ENCODE assay signal across 8 cellular contexts in genomic region chr19:43446746-43447489, GRCh38. TPM values are rescaled to one million over a fixed set of nuclear protein-coding genes. Genes with fewer than 3 reads are reported as not detected.
A peak's percentile ranks its signal among the peaks of the same experiment; 100 is the strongest.
DNase-seq lines count a peak whose midpoint lies in the region; ATAC-seq and TF ChIP-seq lines count a peak whose summit lies in the region.

No MANE protein-coding gene starts in this region.

- no peaks in the 10 kb centered on the region for H4K20me1 ChIP-seq in DND-41 (ENCODE audit: insufficient read depth, low read length)

- no peaks in the 10 kb centered on the region for H3K36me3 Mint-ChIP-seq in activated T-helper 17 cell treated with anti-CD3 and anti-CD28 coated beads, Interleukin-2, amount 50 U/mL, for 72 hours (ENCODE audit: low read depth)

- no peak overlapping the region for H3K4me3 Mint-ChIP-seq in activated T-helper 17 cell treated with anti-CD3 and anti-CD28 coated beads, Interleukin-2, amount 50 U/mL, for 72 hours

- H3K4me1 Mint-ChIP-seq in activated T-helper 17 cell treated with anti-CD3 and anti-CD28 coated beads, Interleukin-2, amount 50 U/mL, for 72 hours: peaks cover 14% of the 10 kb centered on the region

- H3K9me3 ChIP-seq in DND-41 (ENCODE audit: insufficient read depth, low read length, severe bottlenecking) (no peaks in the 10 kb centered on the region), testis (no peaks in the 10 kb centered on the region)

- peak overlapping the region; percentile 35 for H3K27ac Mint-ChIP-seq in activated T-helper 17 cell treated with anti-CD3 and anti-CD28 coated beads, Interleukin-2, amount 50 U/mL, for 72 hours

- no peak overlapping the region for H2AFZ ChIP-seq in DND-41 (ENCODE audit: low read depth, low read length)

- CTCF ChIA-PET in RWPE1 (lab: Yijun Ruan, JAX): interaction anchor here (0.5 to 6.0 kb wide), 22 partner anchors 8 to 203 kb away, joined by 3 to 63 read pairs (median 4); partner anchors contain the start of gene PHLDB3

- no peaks in the 10 kb centered on the region for H3K4me1 ChIP-seq in DND-41 (ENCODE audit: insufficient read depth, low read length)
- H3K4me1 ChIP-seq in testis: no peaks in the 10 kb centered on the region

- H3K27me3 Mint-ChIP-seq in activated T-helper 17 cell treated with anti-CD3 and anti-CD28 coated beads, Interleukin-2, amount 50 U/mL, for 72 hours: no peaks in the 10 kb centered on the region

- peak; percentile 94 for TF ChIP-seq CTCF in DND-41 (IDR thresholded peaks at IDR 0.05; ENCODE audit: borderline replicate concordance, extremely low read depth, low read length, poor library complexity, severe bottlenecking)
- TF ChIP-seq CTCF in RWPE1 (conservative IDR thresholded peaks at IDR 0.05; ENCODE audit: low read depth): peak; percentile 90
- TF ChIP-seq CTCF in fibroblast of villous mesenchyme (IDR thresholded peaks at IDR 0.05; ENCODE audit: insufficient read depth, low read depth, low read length): peak; percentile 94
- peak in 2 of 3 donors; percentile 38 to 86 for TF ChIP-seq CTCF in omental fat pad (IDR thresholded peaks at IDR 0.05)
- TF ChIP-seq CTCF in testis (IDR thresholded peaks at IDR 0.05): peak; percentile 93 to 96 (median 96)

- no peak overlapping the region for H3K9ac ChIP-seq in DND-41 (ENCODE audit: low read depth, low read length)

- no peak overlapping the region for H3K4me3 ChIP-seq in DND-41 (ENCODE audit: low read depth in 1 of 2, low read length in 2 of 2)
- H3K4me3 ChIP-seq in fibroblast of villous mesenchyme (ENCODE audit: low read depth, low read length): no peak overlapping the region
- no peak overlapping the region for H3K4me3 ChIP-seq in testis

- H3K79me2 ChIP-seq in DND-41 (ENCODE audit: insufficient read depth, low read length): no peaks in the 10 kb centered on the region

- H3K4me2 ChIP-seq in DND-41 (ENCODE audit: insufficient read depth, low read length): no peak overlapping the region

- no peak overlapping the region for H3K27ac ChIP-seq in DND-41 (ENCODE audit: low read length)
- H3K27ac ChIP-seq in RWPE1: no peak overlapping the region
- no peak overlapping the region for H3K27ac ChIP-seq in testis

- intact Hi-C loops in testis (cut with DNase I; ENCODE audit: low total_unique reads): loop anchor here (5.0 kb wide), 1 partner anchor 70 kb away; no protein-coding TSS in a partner anchor

- POLR2A ChIA-PET in RWPE1 (lab: Yijun Ruan, JAX; ENCODE audit: low non-redundant PET): no interaction called here

- H3K9me3 Mint-ChIP-seq in activated T-helper 17 cell treated with anti-CD3 and anti-CD28 coated beads, Interleukin-2, amount 50 U/mL, for 72 hours: no peaks in the 10 kb centered on the region

- WGBS in testis, 2 donors: 23 to 27% methylated on average over 14 of the region's 14 CpGs

- H3K27me3 ChIP-seq in DND-41 (ENCODE audit: insufficient read depth, low read length, poor library complexity) (no peaks in the 10 kb centered on the region), testis (no peaks in the 10 kb centered on the region)

- ATAC-seq in DND-41 (ENCODE audit: insufficient read depth, low read depth) (peak; percentile 78), omental fat pad (ENCODE audit: low FRiP score) (peak; percentile 58), HG03097 (IDR thresholded peaks at IDR 0.05; ENCODE audit: low FRiP score, unreplicated experiment) (no peak)
- peak; percentile 66 for ATAC-seq in activated T-helper 17 cell treated with anti-CD3 and anti-CD28 coated beads, Interleukin-2, amount 50 U/mL, for 72 hours (replicated peaks)

- no peak for TF ChIP-seq POLR2A in testis (IDR thresholded peaks at IDR 0.05)

- H3K36me3 ChIP-seq in DND-41 (ENCODE audit: insufficient read depth, low read length): no peaks in the 10 kb centered on the region
- no peaks in the 10 kb centered on the region for H3K36me3 ChIP-seq in testis (ENCODE audit: low read depth, missing control alignments)

- DNase-seq in DND-41: peak; percentile 70
- DNase-seq in KG1 (lab: John Stamatoyannopoulos, UW): peak; percentile 76
- peak; percentile 76 for DNase-seq in RWPE1 (ENCODE audit: low spot score)
- DNase-seq in fibroblast of villous mesenchyme (ENCODE audit: low read depth): peak; percentile 71
- peak; percentile 41 for DNase-seq in omental fat pad (ENCODE audit: low spot score)
- DNase-seq in testis: peak; percentile 83

RNA-seq across cellular contexts. Expression of gene LYPD3, which starts 18.5 kb away (rescaled TPM):
- total RNA-seq in activated T-helper 17 cell treated with anti-CD3 and anti-CD28 coated beads, Interleukin-2, amount 50 U/mL, for 72 hours: 1 to 10 TPM; 1.0 to 3.0 TPM
- total RNA-seq in fibroblast of villous mesenchyme: 0.43 TPM in 1 of 2 replicates, not detected in the other
- 10 to 100 TPM in 1 of 4 donors, 1 to 10 TPM in 1, under 1 TPM in 1, not detected in 1; 0.47 to 26.4 (median 1.9) TPM for total RNA-seq in omental fat pad
- total RNA-seq in testis: 1 to 10 TPM in 1 of 2 donors, under 1 TPM in 1; 0.71 to 1.2 TPM
- 1.3 TPM for polyA plus RNA-seq in testis (ENCODE audit: insufficient read depth, low read depth, low replicate concordance)

RNA-seq across cellular contexts. Expression of gene TEX101, which starts 32.2 kb away (rescaled TPM):
- not detected for total RNA-seq in activated T-helper 17 cell treated with anti-CD3 and anti-CD28 coated beads, Interleukin-2, amount 50 U/mL, for 72 hours
- total RNA-seq in fibroblast of villous mesenchyme (not detected in 2 replicates), omental fat pad (not detected), testis (10 to 100 TPM; 73.1 to 93.3 TPM)
- polyA plus RNA-seq in testis (ENCODE audit: insufficient read depth, low read depth, low replicate concordance): 231 TPM

RNA-seq across cellular contexts. Expression of gene PHLDB3, which starts 57.6 kb away (rescaled TPM):
- 10 to 100 TPM; 16.7 to 25.5 TPM for total RNA-seq in activated T-helper 17 cell treated with anti-CD3 and anti-CD28 coated beads, Interleukin-2, amount 50 U/mL, for 72 hours
- total RNA-seq in fibroblast of villous mesenchyme (8.7 and 13.4 TPM in 2 replicates), omental fat pad (1 to 10 TPM; 2.0 to 8.7 (median 3.9) TPM), testis (10 to 100 TPM; 27.1 to 28.3 TPM)
- 62.2 TPM for polyA plus RNA-seq in testis (ENCODE audit: insufficient read depth, low read depth, low replicate concordance)

Comparison
In these comparisons a context has a peak if more than half of its experiments do, and no peak if none do; other contexts are left out.
1. RNA of gene TEX101, which starts 32.2 kb away (total RNA-seq): 73.1 to 93.3 TPM in testis; not detected in activated T-helper 17 cell treated with anti-CD3 and anti-CD28 coated beads, Interleukin-2, amount 50 U/mL, for 72 hours, not detected in fibroblast of villous mesenchyme and not detected in omental fat pad; every median in the first group is over 10 times any median in the second.
2. Peak in every context shown above with its lines, with median percentiles within 50 percentile points of each other: DNase-seq and CTCF ChIP-seq.